ENCODE assay signal across 17 cellular contexts in the genomic region with DNA sequence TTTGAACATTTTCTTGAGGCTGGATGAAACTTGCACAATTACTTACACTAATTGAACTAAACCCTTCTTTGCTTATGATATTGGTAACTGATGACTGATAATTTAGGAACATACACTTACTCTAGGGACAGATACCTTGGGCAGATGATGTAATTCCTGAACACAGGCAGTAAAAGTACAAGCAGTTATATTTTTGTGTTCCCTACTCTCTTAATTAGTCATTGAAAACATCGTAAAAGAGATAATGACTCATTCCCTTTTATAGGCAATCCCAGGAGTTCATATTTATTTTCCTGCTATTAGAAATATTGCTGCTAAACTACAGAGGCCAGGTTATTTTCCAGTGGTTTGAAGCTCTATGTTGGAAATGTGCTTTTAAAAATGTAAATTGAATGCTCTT. TPM values are rescaled to one million over a fixed set of nuclear protein-coding genes. Genes with fewer than 3 reads are reported as not detected.
DNase-seq lines count a peak whose midpoint lies in the region; ATAC-seq and TF ChIP-seq lines count a peak whose summit lies in the region.
"Had no signal": no experiment of that assay in that cellular context is flagged by ENCODE, and none has a peak within 500 bp of the region (broad histone marks: within the 10 kb centered on the region; RNA-seq: fewer than 3 reads in every experiment).

No MANE protein-coding gene starts in this region.

- ATAC-seq in GM19351 (IDR thresholded peaks at IDR 0.05; ENCODE audit: unreplicated experiment) = no peak
- ATAC-seq: heart left ventricle; natural killer cell treated with Interleukin-12 subunit alpha and Interleukin-12 subunit beta and Interleukin-15 and Interleukin-18, amount 100 ng/mL, for 72 hours had no signal

- TF ChIP-seq CTCF in C4-2B (conservative IDR thresholded peaks at IDR 0.05) = no peak
- TF ChIP-seq CTCF in BE2C (IDR thresholded peaks at IDR 0.05; ENCODE audit: low read depth, low read length) = no peak

- H3K36me3 ChIP-seq in mesenchymal stem cell (ENCODE audit: control insufficient read depth in 1 of 2, insufficient read depth in 2 of 2, low read depth in 1 of 2, low read length in 2 of 2) (no peaks in the 10 kb centered on the region), BE2C (no peaks in the 10 kb centered on the region)
- H3K36me3 ChIP-seq: BLaER1, Peyer's patch had no signal

- H3K14ac ChIP-seq in mesenchymal stem cell (ENCODE audit: low read length in 2 of 2) = no peak overlapping the region

- H3K4ac ChIP-seq in mesenchymal stem cell (ENCODE audit: low read depth in 1 of 2, low read length in 2 of 2) = no peak overlapping the region

- no peak overlapping the region for H3K4me2 ChIP-seq in mesenchymal stem cell (ENCODE audit: low read length, poor library complexity, severe bottlenecking)
- H3K4me2 ChIP-seq: BLaER1 had no signal

- no peak overlapping the region for H2AK5ac ChIP-seq in mesenchymal stem cell (ENCODE audit: low read length, severe bottlenecking)

- H2BK120ac ChIP-seq in mesenchymal stem cell (ENCODE audit: low read depth, low read length) = no peak overlapping the region

- H3K23ac ChIP-seq in mesenchymal stem cell (ENCODE audit: low read length in 2 of 2) = no peak overlapping the region

- H3K4me1 ChIP-seq in mesenchymal stem cell (ENCODE audit: control insufficient read depth, insufficient read depth, low read depth, low read length) (no peaks in the 10 kb centered on the region), BE2C (no peaks in the 10 kb centered on the region)
- H3K4me1 ChIP-seq: BLaER1, heart left ventricle, Peyer's patch had no signal

- H3K27me3 ChIP-seq in mesenchymal stem cell (ENCODE audit: control insufficient read depth in 1 of 2, insufficient read depth in 1 of 2, low read length in 2 of 2) (no peaks in the 10 kb centered on the region), BE2C (no peaks in the 10 kb centered on the region)
- H3K27me3 ChIP-seq: BLaER1, heart left ventricle, Peyer's patch had no signal

- H2BK12ac ChIP-seq in mesenchymal stem cell (ENCODE audit: low read length in 2 of 2) = no peak overlapping the region

- no peaks in the 10 kb centered on the region for H3K9me3 ChIP-seq in mesenchymal stem cell (ENCODE audit: control insufficient read depth, low read length)
- no peaks in the 10 kb centered on the region for H3K9me3 ChIP-seq in BE2C
- H3K9me3 ChIP-seq: BLaER1, heart left ventricle, Peyer's patch had no signal

- H3K18ac ChIP-seq in mesenchymal stem cell (ENCODE audit: low read depth in 1 of 2, low read length in 2 of 2) = no peak overlapping the region

- H4K8ac ChIP-seq in mesenchymal stem cell (ENCODE audit: low read length) = no peak overlapping the region

- no peak overlapping the region for H4K91ac ChIP-seq in mesenchymal stem cell (ENCODE audit: low read length)

- no peaks in the 10 kb centered on the region for H3K79me1 ChIP-seq in mesenchymal stem cell (replicated peaks; ENCODE audit: low read length, poor library complexity, severe bottlenecking)

- H2BK15ac ChIP-seq in mesenchymal stem cell (ENCODE audit: low read depth, poor library complexity, severe bottlenecking) = no peak overlapping the region

- peak; percentile 12 for DNase-seq in HT-29 (ENCODE audit: low spot score)
- DNase-seq in amniotic epithelial cell (ENCODE audit: low read depth) = peak; percentile 52
- DNase-seq in mesenchymal stem cell = peak; percentile 49
- no peak for DNase-seq in BE2C
- no peak for DNase-seq in iPS-NIHi11 (ENCODE audit: low spot score)
- DNase-seq in foreskin melanocyte = no peak
- DNase-seq: activated CD4-positive, alpha-beta T cell treated with anti-CD3 and anti-CD28 coated beads, Interleukin-2, amount 50 U/mL, for 1 hour; activated T-cell treated with anti-CD3 and anti-CD28 coated beads for 4 hours; heart left ventricle; kidney; NCI-H748 treated with DMSO at 0.1 percent for 48 hours; Peyer's patch; posterior cingulate gyrus had no signal

- no peak overlapping the region for H2AFZ ChIP-seq in mesenchymal stem cell (ENCODE audit: low read depth, low read length)

- no peak overlapping the region for H3K9ac ChIP-seq in mesenchymal stem cell (ENCODE audit: low read length)
- H3K9ac ChIP-seq: BLaER1 had no signal

- H3K27ac ChIP-seq in C4-2B (peak overlapping the region; percentile 55; the same call in 1 of the 2 replicates), mesenchymal stem cell (ENCODE audit: low read length, poor library complexity, severe bottlenecking) (no peak overlapping the region)
- H3K27ac ChIP-seq: BLaER1, heart left ventricle, Peyer's patch had no signal

- no CpG with 5 or more reads among the region's 1 CpG for WGBS in mesenchymal stem cell

- H3K4me3 ChIP-seq in mesenchymal stem cell (ENCODE audit: insufficient read depth in 1 of 2, low read depth in 1 of 2, low read length in 2 of 2) (no peak overlapping the region), BE2C (ENCODE audit: low read depth, low read length) (no peak overlapping the region)
- H3K4me3 ChIP-seq: BLaER1, heart left ventricle, Peyer's patch had no signal

- no peak overlapping the region for H2BK5ac ChIP-seq in mesenchymal stem cell (ENCODE audit: low read depth, low read length, poor library complexity, severe bottlenecking)

RNA-seq across cellular contexts. Expression of gene CCDC85A, which starts 46.4 kb away (rescaled TPM):
- 0.10 TPM in 1 of 2 replicates, not detected in the other for total RNA-seq in HT-29 (2014; rRNA removed; shearing (Covaris generic))
- 4.3 TPM for polyA plus RNA-seq in mesenchymal stem cell (2013, experiment 1 of 2)
- 4.0 TPM for polyA plus RNA-seq in mesenchymal stem cell (2013, experiment 2 of 2)
- polyA plus RNA-seq in BE2C (2012; ENCODE audit: insufficient read depth, insufficient read length, low read depth) = not detected
- total RNA-seq: natural killer cell treated with Interleukin-12 subunit alpha and Interleukin-12 subunit beta and Interleukin-15 and Interleukin-18, amount 100 ng/mL, for 72 hours had no signal

Comparison
In these comparisons a context has a peak if more than half of its experiments do, and no peak if none do; other contexts are left out.
1. DNase-seq: peak in HT-29 (single experiment), amniotic epithelial cell (single experiment) and mesenchymal stem cell (single experiment); none in BE2C (single experiment), iPS-NIHi11 (single experiment) and foreskin melanocyte (single experiment).